ENCODE assay signal across 8 cellular contexts in genomic region chr10:21517983-21518628, GRCh38.
DNase-seq lines count a peak whose midpoint lies in the region; ATAC-seq and TF ChIP-seq lines count a peak whose summit lies in the region.

No MANE protein-coding gene starts in this region.

- H3K4me3 Mint-ChIP-seq in stimulated activated naive CD8-positive, alpha-beta T cell treated with anti-CD3 and anti-CD28 coated beads, Interleukin-15, amount 100 ng/mL, for 72 hours: peak overlapping the region; percentile 81 to 84

- peaks cover 45% of the 10 kb centered on the region for H3K4me1 Mint-ChIP-seq in stimulated activated naive CD8-positive, alpha-beta T cell treated with anti-CD3 and anti-CD28 coated beads, Interleukin-15, amount 100 ng/mL, for 72 hours

- H3K9me3 ChIP-seq in adipocyte (ENCODE audit: control insufficient read depth, low read length) (no peaks in the 10 kb centered on the region), iPS-18c (ENCODE audit: control insufficient read depth, insufficient read depth, low read length) (no peaks in the 10 kb centered on the region)

- H3K27me3 ChIP-seq in adipocyte (replicated peaks; ENCODE audit: control insufficient read depth, insufficient read depth, low read length): no peaks in the 10 kb centered on the region

- peaks cover 25% of the 10 kb centered on the region for H3K4me1 ChIP-seq in adipocyte (ENCODE audit: control insufficient read depth, insufficient read depth, low read length)

- H3K4me3 ChIP-seq in GM12875 (ENCODE audit: low read depth, low read length): peak overlapping the region; percentile 54
- H3K4me3 ChIP-seq in adipocyte (ENCODE audit: low read length): peak overlapping the region; percentile 82
- peak overlapping the region; percentile 73 for H3K4me3 ChIP-seq in iPS-18c (ENCODE audit: insufficient read depth, low read depth, low read length)

- no peak overlapping the region for H3K27ac Mint-ChIP-seq in stimulated activated naive CD8-positive, alpha-beta T cell treated with anti-CD3 and anti-CD28 coated beads, Interleukin-15, amount 100 ng/mL, for 72 hours

- peak overlapping the region; percentile 85 for H3K9ac ChIP-seq in adipocyte (ENCODE audit: low read length)

- DNase-seq in NCI-H2227 (lab: John Stamatoyannopoulos, UW; ENCODE audit: unreplicated experiment): peak; percentile 82
- DNase-seq in adipocyte (ENCODE audit: low read depth): peak; percentile 44
- DNase-seq in stimulated activated naive CD8-positive, alpha-beta T cell treated with anti-CD3 and anti-CD28 coated beads, Interleukin-15, amount 100 ng/mL, for 72 hours: no peak
- DNase-seq in amniotic stem cell (lab: John Stamatoyannopoulos, UW): no peak

- no peak for TF ChIP-seq CTCF in GM12875 (IDR thresholded peaks at IDR 0.05; ENCODE audit: borderline replicate concordance, insufficient read depth, low read depth, low read length)

- no peaks in the 10 kb centered on the region for H3K9me3 Mint-ChIP-seq in stimulated activated naive CD8-positive, alpha-beta T cell treated with anti-CD3 and anti-CD28 coated beads, Interleukin-15, amount 100 ng/mL, for 72 hours

- no peaks in the 10 kb centered on the region for H3K36me3 ChIP-seq in adipocyte (ENCODE audit: control insufficient read depth, insufficient read depth, low read length, severe bottlenecking)

- ATAC-seq in stimulated activated naive CD8-positive, alpha-beta T cell treated with anti-CD3 and anti-CD28 coated beads, Interleukin-15, amount 100 ng/mL, for 72 hours: peak; percentile 51
- no peak for ATAC-seq in HG02970 (IDR thresholded peaks at IDR 0.05; ENCODE audit: low FRiP score, unreplicated experiment)
- no peak for ATAC-seq in GM19324 (IDR thresholded peaks at IDR 0.05; ENCODE audit: low FRiP score, unreplicated experiment)

- peaks cover 90% of the 10 kb centered on the region for H3K27me3 Mint-ChIP-seq in stimulated activated naive CD8-positive, alpha-beta T cell treated with anti-CD3 and anti-CD28 coated beads, Interleukin-15, amount 100 ng/mL, for 72 hours

Comparison
In these comparisons a context has a peak if more than half of its experiments do, and no peak if none do; other contexts are left out.
1. DNase-seq: peak in NCI-H2227 (single experiment) and adipocyte (single experiment); none in stimulated activated naive CD8-positive, alpha-beta T cell treated with anti-CD3 and anti-CD28 coated beads, Interleukin-15, amount 100 ng/mL, for 72 hours (0 of 2) and amniotic stem cell (single experiment).
2. Peak in every context shown above with its lines, with median percentiles within 50 percentile points of each other: H3K4me3 ChIP-seq.